In the genomic region with DNA sequence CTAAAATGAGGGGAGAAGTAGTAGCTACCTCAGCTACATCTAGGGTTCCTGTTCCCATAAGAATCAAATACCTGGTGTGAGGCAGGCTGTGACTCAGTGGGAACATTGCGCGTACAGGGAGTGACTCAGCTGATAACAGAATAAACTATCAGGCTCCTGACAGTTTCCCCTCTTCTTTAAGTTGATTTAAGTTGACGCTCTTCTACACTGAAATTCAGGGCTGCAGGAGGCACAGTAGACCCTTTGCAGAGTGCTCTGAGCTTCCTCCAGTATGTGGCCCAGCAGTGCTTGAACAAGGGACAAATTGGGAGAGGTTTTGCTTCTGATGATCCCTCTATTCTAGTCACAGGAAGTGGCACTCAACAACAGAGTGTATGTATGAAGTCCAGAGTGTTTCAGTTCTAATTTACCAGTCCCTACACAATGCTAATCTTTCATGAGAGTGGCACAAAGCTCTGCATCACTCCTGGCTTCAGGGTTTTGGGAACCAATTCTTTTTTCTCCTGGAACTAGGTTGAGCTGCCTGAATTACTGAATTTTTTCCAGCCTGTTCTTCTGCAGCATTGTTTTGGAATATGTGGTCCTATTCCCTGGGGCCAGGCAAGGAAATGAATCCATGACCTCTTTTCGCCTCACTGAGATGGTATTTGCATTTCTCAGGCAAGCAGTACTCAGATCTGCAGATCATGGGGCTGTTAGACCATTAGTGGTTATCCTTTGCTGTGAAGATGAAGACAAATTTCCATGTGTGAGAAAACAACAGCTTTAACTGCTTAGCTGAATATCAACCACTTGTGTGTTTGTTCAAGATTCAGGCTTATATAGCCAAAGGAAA, we compare ENCODE assay signal across 1 cellular context.
TF ChIP-seq lines count a peak whose summit lies in the region.

No MANE protein-coding gene starts in this region.

TF ChIP-seq in GM23338, 12 proteins besides CTCF, POLR2A, EP300 and RAD21 (continued from another document):
- TF ChIP-seq, protein P1, sequence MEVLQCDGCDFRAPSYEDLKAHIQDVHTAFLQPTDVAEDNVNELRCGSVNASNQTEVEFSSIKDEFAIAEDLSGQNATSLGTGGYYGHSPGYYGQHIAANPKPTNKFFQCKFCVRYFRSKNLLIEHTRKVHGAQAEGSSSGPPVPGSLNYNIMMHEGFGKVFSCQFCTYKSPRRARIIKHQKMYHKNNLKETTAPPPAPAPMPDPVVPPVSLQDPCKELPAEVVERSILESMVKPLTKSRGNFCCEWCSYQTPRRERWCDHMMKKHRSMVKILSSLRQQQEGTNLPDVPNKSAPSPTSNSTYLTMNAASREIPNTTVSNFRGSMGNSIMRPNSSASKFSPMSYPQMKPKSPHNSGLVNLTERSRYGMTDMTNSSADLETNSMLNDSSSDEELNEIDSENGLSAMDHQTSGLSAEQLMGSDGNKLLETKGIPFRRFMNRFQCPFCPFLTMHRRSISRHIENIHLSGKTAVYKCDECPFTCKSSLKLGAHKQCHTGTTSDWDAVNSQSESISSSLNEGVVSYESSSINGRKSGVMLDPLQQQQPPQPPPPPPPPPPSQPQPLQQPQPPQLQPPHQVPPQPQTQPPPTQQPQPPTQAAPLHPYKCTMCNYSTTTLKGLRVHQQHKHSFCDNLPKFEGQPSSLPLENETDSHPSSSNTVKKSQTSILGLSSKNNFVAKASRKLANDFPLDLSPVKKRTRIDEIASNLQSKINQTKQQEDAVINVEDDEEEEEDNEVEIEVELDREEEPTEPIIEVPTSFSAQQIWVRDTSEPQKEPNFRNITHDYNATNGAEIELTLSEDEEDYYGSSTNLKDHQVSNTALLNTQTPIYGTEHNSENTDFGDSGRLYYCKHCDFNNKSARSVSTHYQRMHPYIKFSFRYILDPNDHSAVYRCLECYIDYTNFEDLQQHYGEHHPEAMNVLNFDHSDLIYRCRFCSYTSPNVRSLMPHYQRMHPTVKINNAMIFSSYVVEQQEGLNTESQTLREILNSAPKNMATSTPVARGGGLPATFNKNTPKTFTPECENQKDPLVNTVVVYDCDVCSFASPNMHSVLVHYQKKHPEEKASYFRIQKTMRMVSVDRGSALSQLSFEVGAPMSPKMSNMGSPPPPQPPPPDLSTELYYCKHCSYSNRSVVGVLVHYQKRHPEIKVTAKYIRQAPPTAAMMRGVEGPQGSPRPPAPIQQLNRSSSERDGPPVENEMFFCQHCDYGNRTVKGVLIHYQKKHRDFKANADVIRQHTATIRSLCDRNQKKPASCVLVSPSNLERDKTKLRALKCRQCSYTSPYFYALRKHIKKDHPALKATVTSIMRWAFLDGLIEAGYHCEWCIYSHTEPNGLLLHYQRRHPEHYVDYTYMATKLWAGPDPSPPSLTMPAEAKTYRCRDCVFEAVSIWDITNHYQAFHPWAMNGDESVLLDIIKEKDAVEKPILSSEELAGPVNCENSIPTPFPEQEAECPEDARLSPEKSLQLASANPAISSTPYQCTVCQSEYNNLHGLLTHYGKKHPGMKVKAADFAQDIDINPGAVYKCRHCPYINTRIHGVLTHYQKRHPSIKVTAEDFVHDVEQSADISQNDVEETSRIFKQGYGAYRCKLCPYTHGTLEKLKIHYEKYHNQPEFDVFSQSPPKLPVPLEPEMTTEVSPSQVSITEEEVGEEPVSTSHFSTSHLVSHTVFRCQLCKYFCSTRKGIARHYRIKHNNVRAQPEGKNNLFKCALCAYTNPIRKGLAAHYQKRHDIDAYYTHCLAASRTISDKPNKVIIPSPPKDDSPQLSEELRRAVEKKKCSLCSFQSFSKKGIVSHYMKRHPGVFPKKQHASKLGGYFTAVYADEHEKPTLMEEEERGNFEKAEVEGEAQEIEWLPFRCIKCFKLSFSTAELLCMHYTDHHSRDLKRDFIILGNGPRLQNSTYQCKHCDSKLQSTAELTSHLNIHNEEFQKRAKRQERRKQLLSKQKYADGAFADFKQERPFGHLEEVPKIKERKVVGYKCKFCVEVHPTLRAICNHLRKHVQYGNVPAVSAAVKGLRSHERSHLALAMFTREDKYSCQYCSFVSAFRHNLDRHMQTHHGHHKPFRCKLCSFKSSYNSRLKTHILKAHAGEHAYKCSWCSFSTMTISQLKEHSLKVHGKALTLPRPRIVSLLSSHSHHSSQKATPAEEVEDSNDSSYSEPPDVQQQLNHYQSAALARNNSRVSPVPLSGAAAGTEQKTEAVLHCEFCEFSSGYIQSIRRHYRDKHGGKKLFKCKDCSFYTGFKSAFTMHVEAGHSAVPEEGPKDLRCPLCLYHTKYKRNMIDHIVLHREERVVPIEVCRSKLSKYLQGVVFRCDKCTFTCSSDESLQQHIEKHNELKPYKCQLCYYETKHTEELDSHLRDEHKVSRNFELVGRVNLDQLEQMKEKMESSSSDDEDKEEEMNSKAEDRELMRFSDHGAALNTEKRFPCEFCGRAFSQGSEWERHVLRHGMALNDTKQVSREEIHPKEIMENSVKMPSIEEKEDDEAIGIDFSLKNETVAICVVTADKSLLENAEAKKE (CRISPR knock-in tag; IDR thresholded peaks at IDR 0.05), result no peak
- TF ChIP-seq ETS1 (IDR thresholded peaks at IDR 0.05) (no peak), POLR2AphosphoS5 (IDR thresholded peaks at IDR 0.05; ENCODE audit: low read depth) (no peak), EZH2phosphoT487 (IDR thresholded peaks at IDR 0.05; ENCODE audit: unreplicated experiment) (no peak), ZNF331 (CRISPR knock-in tag; IDR thresholded peaks at IDR 0.05; ENCODE audit: low read depth) (no peak), REST (IDR thresholded peaks at IDR 0.05; ENCODE audit: unreplicated experiment) (no peak), CREB1 (CRISPR knock-in tag; IDR thresholded peaks at IDR 0.05; ENCODE audit: low read depth) (no peak), STAT1 (IDR thresholded peaks at IDR 0.05; ENCODE audit: unreplicated experiment) (no peak), NANOG (IDR thresholded peaks at IDR 0.05; ENCODE audit: borderline replicate concordance) (no peak), ZNF114 (CRISPR knock-in tag; IDR thresholded peaks at IDR 0.05) (no peak)
